14 cellular contexts compared by ENCODE assay signal in the genomic region with DNA sequence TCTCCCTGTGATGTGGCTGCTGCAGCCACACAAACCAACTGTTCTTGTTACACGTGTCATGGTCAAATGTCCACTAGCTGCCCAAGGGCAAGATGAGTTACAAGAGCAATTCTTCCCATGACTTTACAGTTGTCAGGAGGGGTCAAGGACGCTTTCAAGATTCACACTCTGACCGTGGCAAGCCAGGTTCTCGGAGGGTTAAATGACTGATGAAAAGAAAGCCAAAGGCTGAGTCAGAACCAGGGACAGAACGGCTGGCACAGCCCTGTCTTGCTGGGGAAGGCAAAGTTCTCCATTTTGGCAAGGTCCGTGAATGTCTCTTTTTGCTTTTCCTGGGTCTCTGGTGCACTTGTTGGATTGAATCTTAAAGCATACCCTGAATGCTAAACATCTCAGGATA.
"Had no signal": no experiment of that assay in that cellular context is flagged by ENCODE, and none has a peak within 500 bp of the region (broad histone marks: within the 10 kb centered on the region; RNA-seq: fewer than 3 reads in every experiment).

No MANE protein-coding gene starts in this region.

- H3K27me3 ChIP-seq: dorsolateral prefrontal cortex, gastroesophageal sphincter had no signal

- DNase-seq: activated CD4-positive, alpha-beta T cell treated with anti-CD3 and anti-CD28 coated beads, Interleukin-2, amount 50 U/mL, for 1 hour; dorsolateral prefrontal cortex; left colon; stimulated activated CD4-positive, alpha-beta T cell treated with anti-CD3 and anti-CD28 coated beads, Interleukin-15, amount 100 ng/mL, for 24 hours; stimulated activated CD4-positive, alpha-beta T cell treated with anti-CD3 and anti-CD28 coated beads, Interleukin-4, amount 100 ng/mL, for 4 hours; stimulated activated CD8-positive, alpha-beta memory T cell treated with anti-CD3 and anti-CD28 coated beads, Interleukin-4, amount 100 ng/mL, for 48 hours; T-helper 2 cell had no signal

- H3K36me3 ChIP-seq: gastroesophageal sphincter had no signal

- FAIRE-seq: astrocyte, endometrium, islet of Langerhans had no signal

- H3K27ac Mint-ChIP-seq: type B pancreatic cell, WTC11 had no signal

- H3K36me3 Mint-ChIP-seq: WTC11 had no signal

- ATAC-seq: gastroesophageal sphincter, left colon, WTC11 had no signal

- H3K4me3 ChIP-seq: dorsolateral prefrontal cortex, gastroesophageal sphincter had no signal

- H3K4me3 Mint-ChIP-seq: type B pancreatic cell, WTC11 had no signal

- H3K9me3 Mint-ChIP-seq: stimulated activated naive CD8-positive, alpha-beta T cell treated with anti-CD3 and anti-CD28 coated beads, Interleukin-15, Interleukin-2, amounts not matched to agents 100 ng/mL and 50 ng/mL, for 24 hours had no signal
